8 cellular contexts compared by ENCODE assay signal in the genomic region with DNA sequence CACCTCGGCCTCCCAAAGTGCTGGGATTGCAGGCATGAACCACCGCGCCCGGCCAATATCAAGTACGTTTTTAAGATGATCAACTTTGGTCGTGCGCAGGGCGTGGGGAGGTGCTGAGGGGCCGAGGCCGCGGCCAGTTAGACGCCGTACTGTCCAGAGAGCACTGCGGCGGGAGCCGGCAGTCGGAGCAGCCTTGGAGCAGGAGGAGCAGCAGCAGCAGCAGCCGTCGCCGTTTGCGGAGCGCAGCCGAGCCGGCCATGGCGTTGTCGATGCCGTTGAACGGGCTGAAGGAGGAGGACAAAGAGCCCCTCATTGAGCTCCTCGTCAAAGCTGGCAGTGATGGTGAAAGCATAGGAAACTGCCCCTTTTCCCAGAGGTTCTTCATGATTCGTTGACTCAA.
"Had no signal": no experiment of that assay in that cellular context is flagged by ENCODE, and none has a peak within 500 bp of the region (broad histone marks: within the 10 kb centered on the region; RNA-seq: fewer than 3 reads in every experiment).

No MANE protein-coding gene starts in this region.

- FAIRE-seq: HepG2, HTR-8/SVneo had no signal

- H3K4me2 ChIP-seq: KMS-11 had no signal

- H3K27ac ChIP-seq: HL-60, KMS-11 had no signal

- H3K27ac Mint-ChIP-seq: IgD-negative memory B cell had no signal

- DNase-seq: IMR-90, KBM-7, KG1 had no signal

- H3K9ac ChIP-seq: KMS-11 had no signal

- H3K4me3 Mint-ChIP-seq: IgD-negative memory B cell had no signal

- H3K36me3 Mint-ChIP-seq: IgD-negative memory B cell had no signal

- H3K4me1 Mint-ChIP-seq: IgD-negative memory B cell had no signal

- ATAC-seq: HepG2 had no signal
